Comparison of ENCODE assay signal across 15 cellular contexts in the genomic region with DNA sequence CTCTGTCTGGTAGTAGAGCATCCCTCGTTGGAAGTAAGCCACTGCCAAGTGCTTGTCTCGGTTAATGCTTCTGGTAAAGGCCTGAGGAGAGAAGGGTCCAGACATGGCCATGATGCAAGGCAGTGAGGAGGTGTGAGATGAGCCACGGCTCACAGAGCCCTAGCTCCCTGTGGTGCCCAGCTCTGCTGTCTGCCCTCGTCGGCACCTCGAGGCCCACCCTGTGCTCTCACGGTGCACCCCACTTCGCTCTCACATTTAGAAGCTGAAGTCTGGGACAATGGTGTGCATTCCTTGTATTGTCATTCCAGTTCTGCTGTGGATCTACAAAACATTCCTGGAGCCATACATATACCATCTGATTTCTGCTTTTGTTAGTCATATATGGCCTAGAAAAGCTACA. TPM values are rescaled to one million over a fixed set of nuclear protein-coding genes. Genes with fewer than 3 reads are reported as not detected.
DNase-seq lines count a peak whose midpoint lies in the region; ATAC-seq, FAIRE-seq and TF ChIP-seq lines count a peak whose summit lies in the region.
"Had no signal": no experiment of that assay in that cellular context is flagged by ENCODE, and none has a peak within 500 bp of the region (broad histone marks: within the 10 kb centered on the region; RNA-seq: fewer than 3 reads in every experiment).

No MANE protein-coding gene starts in this region.

- H2AK5ac ChIP-seq in IMR-90 (ENCODE audit: low read depth, low read length) (no peak overlapping the region), H1 (ENCODE audit: low read depth, low read length) (no peak overlapping the region)

- H3K23me2 ChIP-seq in H1 (ENCODE audit: low read depth, low read length) = no peaks in the 10 kb centered on the region

- H2BK15ac ChIP-seq in IMR-90 (ENCODE audit: low read depth, low read length) (no peak overlapping the region), H1 (ENCODE audit: low read length) (peak overlapping the region; percentile 2; the same call in 1 of the 2 replicates)

- no peak overlapping the region for H3K4me2 ChIP-seq in IMR-90 (ENCODE audit: low read depth, low read length)
- no peak overlapping the region for H3K4me2 ChIP-seq in H1 (ENCODE audit: insufficient read depth in 1 of 2, low read depth in 2 of 2, low read length in 2 of 2)
- H3K4me2 ChIP-seq: A549 had no signal

- H4K5ac ChIP-seq in IMR-90 (ENCODE audit: low read depth, low read length) (no peak overlapping the region), H1 (ENCODE audit: insufficient read length, low read depth, low read length) (no peak overlapping the region)

- FAIRE-seq in H1 (lab: Jason Lieb, UNC) = no peak
- FAIRE-seq: A549, GM12878, GM18507 had no signal

- POLR2A ChIA-PET in IMR-90 (lab: Charles Lee; ENCODE audit: unreplicated experiment) (no interaction called here), H1 (lab: Charles Lee; ENCODE audit: partially characterized antibody) (interaction anchor here (0.6 to 1.1 kb wide), 3 partner anchors 8 to 34 kb away, joined by 3 read pairs; no protein-coding TSS in a partner anchor)
- POLR2A ChIA-PET in CD8-positive, alpha-beta T cell (lab: Charles Lee) = no interaction called here

- H3K4me3 Mint-ChIP-seq in neural crest cell = no peak overlapping the region
- H3K4me3 Mint-ChIP-seq in effector memory CD8-positive, alpha-beta T cell = no peak overlapping the region
- no peak overlapping the region for H3K4me3 Mint-ChIP-seq in CD8-positive, alpha-beta T cell
- H3K4me3 Mint-ChIP-seq: CD4-positive, CD25-positive, alpha-beta regulatory T cell; H9 had no signal

- H3K27ac ChIP-seq in IMR-90 (ENCODE audit: insufficient read depth, low read length) (no peak overlapping the region), H1 (ENCODE audit: low read depth, low read length) (no peak overlapping the region), thyroid gland (no peak overlapping the region)
- H3K27ac ChIP-seq in CD8-positive, alpha-beta T cell (ENCODE audit: low read depth, low read length) = no peak overlapping the region
- H3K27ac ChIP-seq: A549, GM23248 had no signal

- no peak overlapping the region for H4K91ac ChIP-seq in IMR-90 (ENCODE audit: insufficient read depth, low read depth, low read length)
- H4K91ac ChIP-seq in H1 (replicated peaks; ENCODE audit: insufficient read length, low read length) = no peak overlapping the region

- H3K14ac ChIP-seq in IMR-90 (replicated peaks; ENCODE audit: low read depth, low read length) = no peak overlapping the region; the same call in 1 of the 2 replicates
- H3K14ac ChIP-seq in H1 (ENCODE audit: insufficient read length) = no peak overlapping the region

- H3K23ac ChIP-seq in IMR-90 (ENCODE audit: low read depth, low read length) (no peak overlapping the region), H1 (ENCODE audit: insufficient read length) (no peak overlapping the region)

- H3K4me3 ChIP-seq in IMR-90 (ENCODE audit: insufficient read depth, low read depth, low read length) (no peak overlapping the region), H1 (ENCODE audit: extremely low read depth in 1 of 4, insufficient read depth in 2 of 4, low read depth in 3 of 4, low read length in 4 of 4) (no peak overlapping the region), thyroid gland (replicated peaks in 1 of 3) (no peak overlapping the region)
- no peak overlapping the region for H3K4me3 ChIP-seq in CD8-positive, alpha-beta T cell (ENCODE audit: low read depth, low read length)
- H3K4me3 ChIP-seq: A549, GM12878, GM23248 had no signal

- H3K56ac ChIP-seq in IMR-90 (ENCODE audit: extremely low read depth, insufficient read depth, low read length) = no peak overlapping the region
- no peak overlapping the region for H3K56ac ChIP-seq in H1 (replicated peaks; ENCODE audit: insufficient read length, low read depth, low read length)

- no peaks in the 10 kb centered on the region for H3K79me1 ChIP-seq in IMR-90 (ENCODE audit: low read depth in 1 of 2, low read length in 2 of 2)
- H3K79me1 ChIP-seq in H1 (ENCODE audit: low read depth, low read length) = no peaks in the 10 kb centered on the region

- 0 out of 2 replicates have a peak overlapping the region, but pooled peaks have one; percentile 53 for H2BK12ac ChIP-seq in H1 (ENCODE audit: low read depth, low read length)

- no TSS peak for BruUV-seq in IMR-90 (replicated peaks; lab: Mats Ljungman, UMichigan)

- dilution Hi-C loops in IMR-90 (cut with HindIII; ENCODE audit: low sequenced_read_pairs, unreplicated experiment) = no loop called here

- H4K20me1 ChIP-seq in IMR-90 (ENCODE audit: insufficient read depth, low read length) = no peaks in the 10 kb centered on the region
- no peaks in the 10 kb centered on the region for H4K20me1 ChIP-seq in H1 (replicated peaks in 1 of 2; ENCODE audit: control insufficient read depth in 1 of 2, insufficient read depth in 2 of 2, low read length in 2 of 2)

- H3K18ac ChIP-seq in IMR-90 (ENCODE audit: low read depth, low read length) (no peak overlapping the region), H1 (ENCODE audit: extremely low read depth, low read length) (no peak overlapping the region)

- H2BK120ac ChIP-seq in IMR-90 (ENCODE audit: low read depth, low read length) (no peak overlapping the region), H1 (replicated peaks; ENCODE audit: low read depth, low read length) (no peak overlapping the region)

- H3K36me3 Mint-ChIP-seq in neural crest cell (ENCODE audit: low read depth) = no peaks in the 10 kb centered on the region
- H3K36me3 Mint-ChIP-seq in effector memory CD8-positive, alpha-beta T cell (ENCODE audit: insufficient read depth) = peaks cover 6% of the 10 kb centered on the region
- H3K36me3 Mint-ChIP-seq in CD8-positive, alpha-beta T cell = no peaks in the 10 kb centered on the region
- H3K36me3 Mint-ChIP-seq: CD4-positive, CD25-positive, alpha-beta regulatory T cell had no signal

- H2AFZ ChIP-seq in IMR-90 (replicated peaks; ENCODE audit: low read length, poor library complexity) (no peak overlapping the region), H1 (ENCODE audit: low read length) (no peak overlapping the region)
- H2AFZ ChIP-seq: GM23248 had no signal

- H4K8ac ChIP-seq in IMR-90 (ENCODE audit: low read depth in 2 of 2, low read length in 2 of 2) (no peak overlapping the region), H1 (ENCODE audit: extremely low read depth, insufficient read depth, low read length) (no peak overlapping the region)

- H3K36me3 ChIP-seq in IMR-90 (ENCODE audit: control insufficient read depth, insufficient read depth, low read length) = no peaks in the 10 kb centered on the region
- no peaks in the 10 kb centered on the region for H3K36me3 ChIP-seq in H1 (ENCODE audit: control insufficient read depth in 2 of 4, insufficient read depth in 4 of 4, low read length in 3 of 4)
- no peaks in the 10 kb centered on the region for H3K36me3 ChIP-seq in CD8-positive, alpha-beta T cell (ENCODE audit: insufficient read depth, low read length)
- no peaks in the 10 kb centered on the region for H3K36me3 ChIP-seq in thyroid gland

- ATAC-seq in IMR-90 (ENCODE audit: low read depth) = no peak
- no peak for ATAC-seq in effector memory CD8-positive, alpha-beta T cell (replicated peaks)
- no peak for ATAC-seq in CD8-positive, alpha-beta T cell
- ATAC-seq: A549, GM12878 had no signal

- H3K27me3 ChIP-seq in IMR-90 (ENCODE audit: control insufficient read depth, insufficient read depth, low read length) = no peaks in the 10 kb centered on the region
- no peaks in the 10 kb centered on the region for H3K27me3 ChIP-seq in H1 (replicated peaks in 1 of 4; ENCODE audit: control insufficient read depth in 3 of 4, extremely low read depth in 1 of 4, insufficient read depth in 3 of 4, low read length in 3 of 4)
- H3K27me3 ChIP-seq in CD8-positive, alpha-beta T cell (ENCODE audit: insufficient read depth, low read length) = no peaks in the 10 kb centered on the region
- no peaks in the 10 kb centered on the region for H3K27me3 ChIP-seq in thyroid gland

- TF ChIP-seq POLR2A in IMR-90 (IDR thresholded peaks at IDR 0.05; ENCODE audit: low read depth, low read length) (no peak), H1 (IDR thresholded peaks at IDR 0.05; ENCODE audit: control extremely low read depth in 1 of 2, low read depth in 2 of 2, low read length in 2 of 2) (no peak), thyroid gland (IDR thresholded peaks at IDR 0.05) (no peak)

- peaks cover 10% of the 10 kb centered on the region for H3K4me1 Mint-ChIP-seq in neural crest cell
- peaks cover 8 to 10% of the 10 kb centered on the region in 2 donors for H3K4me1 Mint-ChIP-seq in effector memory CD8-positive, alpha-beta T cell (ENCODE audit: low read depth in 2 of 2)
- H3K4me1 Mint-ChIP-seq in CD8-positive, alpha-beta T cell (ENCODE audit: low read depth) = peaks cover 30% of the 10 kb centered on the region

- H2AK9ac ChIP-seq in IMR-90 (replicated peaks; ENCODE audit: low read depth, low read length, poor library complexity) = peak overlapping the region; percentile 5

- no peak for TF ChIP-seq CTCF in IMR-90 (conservative IDR thresholded peaks at IDR 0.05; ENCODE audit: low read depth, low read length)
- no peak for TF ChIP-seq CTCF in H1 (IDR thresholded peaks at IDR 0.05; ENCODE audit: control extremely low read depth in 1 of 3, insufficient read depth in 1 of 3, low read depth in 1 of 3, low read length in 3 of 3)
- no peak for TF ChIP-seq CTCF in neural crest cell (conservative IDR thresholded peaks at IDR 0.05)
- TF ChIP-seq CTCF in CD8-positive, alpha-beta T cell (IDR thresholded peaks at IDR 0.05) = no peak
- no peak for TF ChIP-seq CTCF in thyroid gland (IDR thresholded peaks at IDR 0.05)

- no peak overlapping the region for H2BK20ac ChIP-seq in IMR-90 (ENCODE audit: low read depth, low read length)
- H2BK20ac ChIP-seq in H1 (ENCODE audit: low read length) = no peak overlapping the region

- TF ChIP-seq RAD21 in IMR-90 (IDR thresholded peaks at IDR 0.05; ENCODE audit: low read length) (no peak), H1 (IDR thresholded peaks at IDR 0.05 in 1 of 2, conservative IDR thresholded peaks at IDR 0.05 in 1 of 2; ENCODE audit: low read depth in 2 of 2, low read length in 2 of 2) (no peak)

- no peak overlapping the region for H2BK5ac ChIP-seq in IMR-90 (ENCODE audit: low read depth, low read length, poor library complexity, severe bottlenecking)
- peak overlapping the region; percentile 23; the same call in 1 of the 2 replicates for H2BK5ac ChIP-seq in H1 (ENCODE audit: low read depth, low read length)

- CTCF ChIA-PET in IMR-90 (lab: Yijun Ruan, JAX) (no interaction called here), H1 (lab: Charles Lee; ENCODE audit: partially characterized antibody) (interaction anchor here (1.1 to 2.1 kb wide), 4 partner anchors 8 to 280 kb away, joined by 3 to 6 read pairs (median 4); no protein-coding TSS in a partner anchor)
- CTCF ChIA-PET in CD8-positive, alpha-beta T cell (lab: Charles Lee) = interaction anchor here (1.0 to 1.6 kb wide), 2 partner anchors 36 to 329 kb away, joined by 3 read pairs; no protein-coding TSS in a partner anchor

- no peak for DNase-seq in IMR-90
- no peak for DNase-seq in H1 (ENCODE audit: low read depth in 1 of 2, low spot score in 2 of 2)
- no peak for DNase-seq in neural crest cell (ENCODE audit: low read depth, low spot score)
- no peak for DNase-seq in effector memory CD8-positive, alpha-beta T cell
- DNase-seq in NCI-H2227 treated with DMSO at 0.1 percent for 48 hours (lab: John Stamatoyannopoulos, UW) = no peak
- no peak for DNase-seq in CD8-positive, alpha-beta T cell
- DNase-seq in thyroid gland = no peak
- DNase-seq: Calu3; CD4-positive, CD25-positive, alpha-beta regulatory T cell; DMS 273 treated with DMSO at 0.1 percent for 48 hours; GM23248; H9 had no signal

- H3K27me3 Mint-ChIP-seq in neural crest cell (ENCODE audit: low read depth) = no peaks in the 10 kb centered on the region
- no peaks in the 10 kb centered on the region for H3K27me3 Mint-ChIP-seq in effector memory CD8-positive, alpha-beta T cell
- no peaks in the 10 kb centered on the region for H3K27me3 Mint-ChIP-seq in CD8-positive, alpha-beta T cell (ENCODE audit: low read depth)
- H3K27me3 Mint-ChIP-seq: CD4-positive, CD25-positive, alpha-beta regulatory T cell had no signal

- no peaks in the 10 kb centered on the region for H3K9me3 Mint-ChIP-seq in neural crest cell
- H3K9me3 Mint-ChIP-seq in effector memory CD8-positive, alpha-beta T cell = no peaks in the 10 kb centered on the region
- no peaks in the 10 kb centered on the region for H3K9me3 Mint-ChIP-seq in CD8-positive, alpha-beta T cell
- H3K9me3 Mint-ChIP-seq: H9 had no signal

- TF ChIP-seq EP300 in H1 (IDR thresholded peaks at IDR 0.05; ENCODE audit: borderline replicate concordance in 1 of 2, low read depth in 2 of 2, low read length in 2 of 2) = no peak

- in situ Hi-C loops in IMR-90 (cut with MboI; ENCODE audit: low sequenced_read_pairs) = no loop called here

- H3K79me2 ChIP-seq in H1 (ENCODE audit: control insufficient read depth in 1 of 2, insufficient read depth in 2 of 2, low read length in 2 of 2) = no peaks in the 10 kb centered on the region

- H3K4ac ChIP-seq in IMR-90 (ENCODE audit: low read depth, low read length) (no peak overlapping the region), H1 (replicated peaks; ENCODE audit: insufficient read length, low read depth, low read length) (no peak overlapping the region)

- H3K9me1 ChIP-seq in IMR-90 (ENCODE audit: insufficient read depth, low read length) = peaks cover 3% of the 10 kb centered on the region; the same call in 1 of the 2 replicates

- no peaks in the 10 kb centered on the region for H3K9me3 ChIP-seq in IMR-90 (ENCODE audit: control insufficient read depth, insufficient read depth, low read length)
- no peaks in the 10 kb centered on the region for H3K9me3 ChIP-seq in H1 (ENCODE audit: insufficient read depth in 2 of 2, low read depth in 1 of 2, low read length in 1 of 2)
- no peaks in the 10 kb centered on the region for H3K9me3 ChIP-seq in CD8-positive, alpha-beta T cell (ENCODE audit: low read length)
- H3K9me3 ChIP-seq in thyroid gland = no peaks in the 10 kb centered on the region
- H3K9me3 ChIP-seq: A549 had no signal

- H3K4me1 ChIP-seq in IMR-90 (ENCODE audit: control insufficient read depth, insufficient read depth, low read length) = 0 out of 2 replicates have a peak, but pooled peaks cover 6% of the 10 kb centered on the region
- peaks cover 0 to 10% (median 6%) of the 10 kb centered on the region in 4 experiments; a peak in 5 of 7 replicates for H3K4me1 ChIP-seq in H1 (replicated peaks in 1 of 4; ENCODE audit: control insufficient read depth in 3 of 4, insufficient read depth in 4 of 4, low read length in 3 of 4)
- peaks cover 10% of the 10 kb centered on the region for H3K4me1 ChIP-seq in CD8-positive, alpha-beta T cell (ENCODE audit: insufficient read depth, low read length)
- H3K4me1 ChIP-seq in thyroid gland = no peaks in the 10 kb centered on the region

- intact Hi-C loops in IMR-90 (cut with micrococcal nuclease) = no loop called here
- intact Hi-C loops in CD8-positive, alpha-beta T cell (cut with DNase I, micrococcal nuclease) = no loop called here
- intact Hi-C loops in thyroid gland (cut with DNase I) = no loop called here

- WGBS in IMR-90 (ENCODE audit: extremely low coverage in 2 of 2, insufficient read length in 1 of 2), 2 experiments = 90% methylated on average over 5 of the region's 8 CpGs; no CpG with 5 or more reads in 1 of the 2 experiments
- 89% methylated on average over 8 of the region's 8 CpGs; no CpG with 5 or more reads in 1 of the 2 experiments for WGBS in H1 (ENCODE audit: extremely low coverage in 1 of 2, insufficient coverage in 1 of 2, insufficient read length in 1 of 2, insufficient replicate concordance in 2 of 2, low coverage in 1 of 2, low lambda C conversion rate in 2 of 2, missing lambda C conversion rate in 1 of 2), 2 experiments
- 90 to 96% methylated on average over 8 of the region's 8 CpGs for WGBS in thyroid gland, 2 donors

- H3K9ac ChIP-seq in IMR-90 (ENCODE audit: low read depth, low read length) (no peak overlapping the region), H1 (replicated peaks in 1 of 4; ENCODE audit: extremely low read depth in 1 of 4, low read depth in 3 of 4, low read length in 3 of 4) (no peak overlapping the region)
- H3K9ac ChIP-seq: GM23248 had no signal

- peak overlapping the region; percentile 6 for H3K27ac Mint-ChIP-seq in neural crest cell (ENCODE audit: unreplicated experiment)
- no peak overlapping the region for H3K27ac Mint-ChIP-seq in effector memory CD8-positive, alpha-beta T cell
- no peak overlapping the region for H3K27ac Mint-ChIP-seq in CD8-positive, alpha-beta T cell
- H3K27ac Mint-ChIP-seq: CD4-positive, CD25-positive, alpha-beta regulatory T cell had no signal

RNA-seq across cellular contexts. Expression of gene NCF2, which starts 3.4 kb away (rescaled TPM):
- total RNA-seq in IMR-90 (2012; rRNA removed) (2.8 and 3.2 TPM in 2 replicates), neural crest cell (not detected in 2 replicates), thyroid gland (1 to 10 TPM; 3.5 to 9.8 (median 4.5) TPM)
- polyA plus RNA-seq in IMR-90 (2012; rRNA removed) (2.6 and 4.2 TPM in 2 replicates), H1 (2011; rRNA removed) (0.03 TPM in 1 of 2 replicates, not detected in the other)
- polyA plus RNA-seq in IMR-90 (2012; cell fraction: cytosol; rRNA removed) = 0.45 and 1.8 TPM in 2 replicates
- 0.52 and 0.64 TPM in 2 replicates for polyA plus RNA-seq in IMR-90 (2012; cell fraction: nucleus; rRNA removed; ENCODE audit: low replicate concordance)
- not detected in 2 replicates for total RNA-seq in H1 (2021; fragmentation: NEBNext Ultra II Directional; extraction: Animal tissue kit (Norgen Biotek cat#: 25700))
- 0.10 TPM for polyA plus RNA-seq in H1 (2011; cell fraction: cytosol; rRNA removed)
- polyA plus RNA-seq in H1 (2011; cell fraction: nucleus; rRNA removed) = not detected
- polyA plus RNA-seq in H1 (2012, experiment 1 of 2) = not detected in 4 replicates
- polyA plus RNA-seq in H1 (2012, experiment 2 of 2) = not detected
- 0.20 TPM for polyA plus RNA-seq in H1 (2013, experiment 1 of 2)
- polyA plus RNA-seq in H1 (2013, experiment 2 of 2) = 0.06 TPM
- polyA minus RNA-seq in H1 (2011; rRNA and poly(A)+ RNA removed) = 0.07 TPM in 1 of 2 replicates, not detected in the other
- not detected for polyA minus RNA-seq in H1 (2011; cell fraction: cytosol; rRNA and poly(A)+ RNA removed)
- polyA minus RNA-seq in H1 (2011; cell fraction: nucleus; rRNA and poly(A)+ RNA removed) = not detected
- 1 to 10 TPM; 1.3 to 1.4 TPM for total RNA-seq in CD8-positive, alpha-beta T cell
- total RNA-seq: GM23248, H9 had no signal

RNA-seq across cellular contexts. Expression of gene ARPC5, which starts 48.7 kb away (rescaled TPM):
- total RNA-seq in IMR-90 (2012; rRNA removed) (212 and 361 TPM in 2 replicates), neural crest cell (87.0 and 94.6 TPM in 2 replicates), thyroid gland (100 to 1,000 TPM in 2 of 4 donors, 10 to 100 TPM in 2; 70.5 to 158 (median 95.7) TPM)
- polyA plus RNA-seq in IMR-90 (2012; rRNA removed) (91.0 and 132 TPM in 2 replicates), H1 (2011; rRNA removed) (15.1 and 24.0 TPM in 2 replicates)
- 38.8 and 57.1 TPM in 2 replicates for polyA plus RNA-seq in IMR-90 (2012; cell fraction: cytosol; rRNA removed)
- polyA plus RNA-seq in IMR-90 (2012; cell fraction: nucleus; rRNA removed; ENCODE audit: low replicate concordance) = 9.7 and 50.2 TPM in 2 replicates
- 58.9 and 60.8 TPM in 2 replicates for total RNA-seq in H1 (2021; fragmentation: NEBNext Ultra II Directional; extraction: Animal tissue kit (Norgen Biotek cat#: 25700))
- 35.4 TPM for polyA plus RNA-seq in H1 (2011; cell fraction: cytosol; rRNA removed)
- 10.3 TPM for polyA plus RNA-seq in H1 (2011; cell fraction: nucleus; rRNA removed)
- polyA plus RNA-seq in H1 (2012, experiment 1 of 2) = 59.1 to 87.7 TPM (median 68.2 TPM) in 4 replicates
- polyA plus RNA-seq in H1 (2012, experiment 2 of 2) = 12.6 TPM
- polyA plus RNA-seq in H1 (2013, experiment 1 of 2) = 52.8 TPM
- polyA plus RNA-seq in H1 (2013, experiment 2 of 2) = 53.5 TPM
- polyA minus RNA-seq in H1 (2011; rRNA and poly(A)+ RNA removed) = 14.8 and 17.4 TPM in 2 replicates
- polyA minus RNA-seq in H1 (2011; cell fraction: cytosol; rRNA and poly(A)+ RNA removed) = 39.9 TPM
- 12.0 TPM for polyA minus RNA-seq in H1 (2011; cell fraction: nucleus; rRNA and poly(A)+ RNA removed)
- 10 to 100 TPM; 14.2 to 17.1 TPM for total RNA-seq in CD8-positive, alpha-beta T cell
